3 cellular contexts compared by ENCODE assay signal in the genomic region with DNA sequence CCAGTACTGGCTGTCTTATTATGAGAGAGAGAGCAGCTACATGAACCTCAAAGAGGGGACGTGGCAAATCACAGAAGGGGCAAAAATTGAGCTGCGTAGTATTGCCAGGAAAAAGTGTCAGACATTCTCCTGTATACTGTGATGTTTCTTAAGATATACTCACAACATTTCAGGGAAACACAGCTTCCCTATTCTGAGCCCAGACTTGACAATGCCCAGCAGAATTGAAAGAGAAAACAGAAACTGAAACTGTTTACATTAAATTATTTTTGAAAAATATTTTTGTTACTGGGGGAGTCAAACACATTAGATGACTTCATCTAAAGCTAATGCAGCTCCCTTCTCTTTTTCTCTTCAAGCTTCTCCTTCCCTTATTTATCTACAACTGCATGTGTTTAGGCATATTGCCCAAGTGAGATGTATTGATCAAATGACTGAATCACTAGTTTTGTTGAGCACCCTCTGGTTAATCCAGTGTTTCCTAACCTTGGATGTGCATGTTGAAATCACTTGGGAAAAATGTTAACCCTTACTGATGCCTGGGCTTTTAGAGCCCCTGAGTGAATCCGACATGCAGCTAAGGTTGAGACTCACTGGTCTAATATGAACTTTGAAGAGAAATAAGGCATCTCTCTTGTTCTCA.
TF ChIP-seq lines count a peak whose summit lies in the region.

No MANE protein-coding gene starts in this region.

TF ChIP-seq in SK-N-SH, 30 proteins besides CTCF, POLR2A, EP300 and RAD21 (continued from another document):
- TF ChIP-seq, protein P1, sequence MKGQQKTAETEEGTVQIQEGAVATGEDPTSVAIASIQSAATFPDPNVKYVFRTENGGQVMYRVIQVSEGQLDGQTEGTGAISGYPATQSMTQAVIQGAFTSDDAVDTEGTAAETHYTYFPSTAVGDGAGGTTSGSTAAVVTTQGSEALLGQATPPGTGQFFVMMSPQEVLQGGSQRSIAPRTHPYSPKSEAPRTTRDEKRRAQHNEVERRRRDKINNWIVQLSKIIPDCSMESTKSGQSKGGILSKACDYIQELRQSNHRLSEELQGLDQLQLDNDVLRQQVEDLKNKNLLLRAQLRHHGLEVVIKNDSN (IDR thresholded peaks at IDR 0.05; ENCODE audit: borderline replicate concordance, low read depth), result no peak
- TF ChIP-seq EZH2phosphoT487 (IDR thresholded peaks at IDR 0.05; ENCODE audit: borderline replicate concordance, low read depth), result no peak
- TF ChIP-seq FOXM1 (IDR thresholded peaks at IDR 0.05; ENCODE audit: low read depth), result no peak
- TF ChIP-seq GABPA (IDR thresholded peaks at IDR 0.05; ENCODE audit: low read depth), result no peak
- no peak for TF ChIP-seq FOSL2 (IDR thresholded peaks at IDR 0.05; ENCODE audit: borderline replicate concordance, low read depth)

TF ChIP-seq in SK-N-SH treated with all-trans-retinoic acid at 6 μM for 48 hours, 23 proteins besides CTCF, POLR2A, EP300 and RAD21 (continued from another document):
- TF ChIP-seq, protein P2, sequence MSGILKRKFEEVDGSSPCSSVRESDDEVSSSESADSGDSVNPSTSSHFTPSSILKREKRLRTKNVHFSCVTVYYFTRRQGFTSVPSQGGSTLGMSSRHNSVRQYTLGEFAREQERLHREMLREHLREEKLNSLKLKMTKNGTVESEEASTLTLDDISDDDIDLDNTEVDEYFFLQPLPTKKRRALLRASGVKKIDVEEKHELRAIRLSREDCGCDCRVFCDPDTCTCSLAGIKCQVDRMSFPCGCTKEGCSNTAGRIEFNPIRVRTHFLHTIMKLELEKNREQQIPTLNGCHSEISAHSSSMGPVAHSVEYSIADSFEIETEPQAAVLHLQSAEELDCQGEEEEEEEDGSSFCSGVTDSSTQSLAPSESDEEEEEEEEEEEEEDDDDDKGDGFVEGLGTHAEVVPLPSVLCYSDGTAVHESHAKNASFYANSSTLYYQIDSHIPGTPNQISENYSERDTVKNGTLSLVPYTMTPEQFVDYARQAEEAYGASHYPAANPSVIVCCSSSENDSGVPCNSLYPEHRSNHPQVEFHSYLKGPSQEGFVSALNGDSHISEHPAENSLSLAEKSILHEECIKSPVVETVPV (CRISPR knock-in tag; IDR thresholded peaks at IDR 0.05), result no peak
- no peak for TF ChIP-seq ZNF565 (CRISPR knock-in tag; conservative IDR thresholded peaks at IDR 0.05; ENCODE audit: low read depth)
- no peak for TF ChIP-seq ZFP3 (CRISPR knock-in tag; IDR thresholded peaks at IDR 0.05)
- TF ChIP-seq GLIS3 (CRISPR knock-in tag; IDR thresholded peaks at IDR 0.05), result no peak
- no peak for TF ChIP-seq TCF4 (CRISPR knock-in tag; IDR thresholded peaks at IDR 0.05; ENCODE audit: borderline replicate concordance)
- no peak for TF ChIP-seq ZNF8 (CRISPR knock-in tag; IDR thresholded peaks at IDR 0.05)
- no peak for TF ChIP-seq ZC3H10 (CRISPR knock-in tag; IDR thresholded peaks at IDR 0.05)
- TF ChIP-seq ZFP30 (CRISPR knock-in tag; IDR thresholded peaks at IDR 0.05), result no peak

TF ChIP-seq in GM23338, 12 proteins besides CTCF, POLR2A, EP300 and RAD21:
- TF ChIP-seq, protein P3, sequence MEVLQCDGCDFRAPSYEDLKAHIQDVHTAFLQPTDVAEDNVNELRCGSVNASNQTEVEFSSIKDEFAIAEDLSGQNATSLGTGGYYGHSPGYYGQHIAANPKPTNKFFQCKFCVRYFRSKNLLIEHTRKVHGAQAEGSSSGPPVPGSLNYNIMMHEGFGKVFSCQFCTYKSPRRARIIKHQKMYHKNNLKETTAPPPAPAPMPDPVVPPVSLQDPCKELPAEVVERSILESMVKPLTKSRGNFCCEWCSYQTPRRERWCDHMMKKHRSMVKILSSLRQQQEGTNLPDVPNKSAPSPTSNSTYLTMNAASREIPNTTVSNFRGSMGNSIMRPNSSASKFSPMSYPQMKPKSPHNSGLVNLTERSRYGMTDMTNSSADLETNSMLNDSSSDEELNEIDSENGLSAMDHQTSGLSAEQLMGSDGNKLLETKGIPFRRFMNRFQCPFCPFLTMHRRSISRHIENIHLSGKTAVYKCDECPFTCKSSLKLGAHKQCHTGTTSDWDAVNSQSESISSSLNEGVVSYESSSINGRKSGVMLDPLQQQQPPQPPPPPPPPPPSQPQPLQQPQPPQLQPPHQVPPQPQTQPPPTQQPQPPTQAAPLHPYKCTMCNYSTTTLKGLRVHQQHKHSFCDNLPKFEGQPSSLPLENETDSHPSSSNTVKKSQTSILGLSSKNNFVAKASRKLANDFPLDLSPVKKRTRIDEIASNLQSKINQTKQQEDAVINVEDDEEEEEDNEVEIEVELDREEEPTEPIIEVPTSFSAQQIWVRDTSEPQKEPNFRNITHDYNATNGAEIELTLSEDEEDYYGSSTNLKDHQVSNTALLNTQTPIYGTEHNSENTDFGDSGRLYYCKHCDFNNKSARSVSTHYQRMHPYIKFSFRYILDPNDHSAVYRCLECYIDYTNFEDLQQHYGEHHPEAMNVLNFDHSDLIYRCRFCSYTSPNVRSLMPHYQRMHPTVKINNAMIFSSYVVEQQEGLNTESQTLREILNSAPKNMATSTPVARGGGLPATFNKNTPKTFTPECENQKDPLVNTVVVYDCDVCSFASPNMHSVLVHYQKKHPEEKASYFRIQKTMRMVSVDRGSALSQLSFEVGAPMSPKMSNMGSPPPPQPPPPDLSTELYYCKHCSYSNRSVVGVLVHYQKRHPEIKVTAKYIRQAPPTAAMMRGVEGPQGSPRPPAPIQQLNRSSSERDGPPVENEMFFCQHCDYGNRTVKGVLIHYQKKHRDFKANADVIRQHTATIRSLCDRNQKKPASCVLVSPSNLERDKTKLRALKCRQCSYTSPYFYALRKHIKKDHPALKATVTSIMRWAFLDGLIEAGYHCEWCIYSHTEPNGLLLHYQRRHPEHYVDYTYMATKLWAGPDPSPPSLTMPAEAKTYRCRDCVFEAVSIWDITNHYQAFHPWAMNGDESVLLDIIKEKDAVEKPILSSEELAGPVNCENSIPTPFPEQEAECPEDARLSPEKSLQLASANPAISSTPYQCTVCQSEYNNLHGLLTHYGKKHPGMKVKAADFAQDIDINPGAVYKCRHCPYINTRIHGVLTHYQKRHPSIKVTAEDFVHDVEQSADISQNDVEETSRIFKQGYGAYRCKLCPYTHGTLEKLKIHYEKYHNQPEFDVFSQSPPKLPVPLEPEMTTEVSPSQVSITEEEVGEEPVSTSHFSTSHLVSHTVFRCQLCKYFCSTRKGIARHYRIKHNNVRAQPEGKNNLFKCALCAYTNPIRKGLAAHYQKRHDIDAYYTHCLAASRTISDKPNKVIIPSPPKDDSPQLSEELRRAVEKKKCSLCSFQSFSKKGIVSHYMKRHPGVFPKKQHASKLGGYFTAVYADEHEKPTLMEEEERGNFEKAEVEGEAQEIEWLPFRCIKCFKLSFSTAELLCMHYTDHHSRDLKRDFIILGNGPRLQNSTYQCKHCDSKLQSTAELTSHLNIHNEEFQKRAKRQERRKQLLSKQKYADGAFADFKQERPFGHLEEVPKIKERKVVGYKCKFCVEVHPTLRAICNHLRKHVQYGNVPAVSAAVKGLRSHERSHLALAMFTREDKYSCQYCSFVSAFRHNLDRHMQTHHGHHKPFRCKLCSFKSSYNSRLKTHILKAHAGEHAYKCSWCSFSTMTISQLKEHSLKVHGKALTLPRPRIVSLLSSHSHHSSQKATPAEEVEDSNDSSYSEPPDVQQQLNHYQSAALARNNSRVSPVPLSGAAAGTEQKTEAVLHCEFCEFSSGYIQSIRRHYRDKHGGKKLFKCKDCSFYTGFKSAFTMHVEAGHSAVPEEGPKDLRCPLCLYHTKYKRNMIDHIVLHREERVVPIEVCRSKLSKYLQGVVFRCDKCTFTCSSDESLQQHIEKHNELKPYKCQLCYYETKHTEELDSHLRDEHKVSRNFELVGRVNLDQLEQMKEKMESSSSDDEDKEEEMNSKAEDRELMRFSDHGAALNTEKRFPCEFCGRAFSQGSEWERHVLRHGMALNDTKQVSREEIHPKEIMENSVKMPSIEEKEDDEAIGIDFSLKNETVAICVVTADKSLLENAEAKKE (CRISPR knock-in tag; IDR thresholded peaks at IDR 0.05), result no peak
- TF ChIP-seq STAT1 (IDR thresholded peaks at IDR 0.05; ENCODE audit: unreplicated experiment) (no peak), ZNF114 (CRISPR knock-in tag; IDR thresholded peaks at IDR 0.05) (no peak), ZNF331 (CRISPR knock-in tag; IDR thresholded peaks at IDR 0.05; ENCODE audit: low read depth) (no peak), POLR2AphosphoS5 (IDR thresholded peaks at IDR 0.05; ENCODE audit: low read depth) (no peak), EZH2phosphoT487 (IDR thresholded peaks at IDR 0.05; ENCODE audit: unreplicated experiment) (no peak), CREB1 (CRISPR knock-in tag; IDR thresholded peaks at IDR 0.05; ENCODE audit: low read depth) (no peak), EZH2 (IDR thresholded peaks at IDR 0.05; ENCODE audit: low read depth, unreplicated experiment) (no peak), NANOG (IDR thresholded peaks at IDR 0.05; ENCODE audit: borderline replicate concordance) (no peak), JUNB (IDR thresholded peaks at IDR 0.05; ENCODE audit: unreplicated experiment) (no peak)
- TF ChIP-seq, protein P4, sequence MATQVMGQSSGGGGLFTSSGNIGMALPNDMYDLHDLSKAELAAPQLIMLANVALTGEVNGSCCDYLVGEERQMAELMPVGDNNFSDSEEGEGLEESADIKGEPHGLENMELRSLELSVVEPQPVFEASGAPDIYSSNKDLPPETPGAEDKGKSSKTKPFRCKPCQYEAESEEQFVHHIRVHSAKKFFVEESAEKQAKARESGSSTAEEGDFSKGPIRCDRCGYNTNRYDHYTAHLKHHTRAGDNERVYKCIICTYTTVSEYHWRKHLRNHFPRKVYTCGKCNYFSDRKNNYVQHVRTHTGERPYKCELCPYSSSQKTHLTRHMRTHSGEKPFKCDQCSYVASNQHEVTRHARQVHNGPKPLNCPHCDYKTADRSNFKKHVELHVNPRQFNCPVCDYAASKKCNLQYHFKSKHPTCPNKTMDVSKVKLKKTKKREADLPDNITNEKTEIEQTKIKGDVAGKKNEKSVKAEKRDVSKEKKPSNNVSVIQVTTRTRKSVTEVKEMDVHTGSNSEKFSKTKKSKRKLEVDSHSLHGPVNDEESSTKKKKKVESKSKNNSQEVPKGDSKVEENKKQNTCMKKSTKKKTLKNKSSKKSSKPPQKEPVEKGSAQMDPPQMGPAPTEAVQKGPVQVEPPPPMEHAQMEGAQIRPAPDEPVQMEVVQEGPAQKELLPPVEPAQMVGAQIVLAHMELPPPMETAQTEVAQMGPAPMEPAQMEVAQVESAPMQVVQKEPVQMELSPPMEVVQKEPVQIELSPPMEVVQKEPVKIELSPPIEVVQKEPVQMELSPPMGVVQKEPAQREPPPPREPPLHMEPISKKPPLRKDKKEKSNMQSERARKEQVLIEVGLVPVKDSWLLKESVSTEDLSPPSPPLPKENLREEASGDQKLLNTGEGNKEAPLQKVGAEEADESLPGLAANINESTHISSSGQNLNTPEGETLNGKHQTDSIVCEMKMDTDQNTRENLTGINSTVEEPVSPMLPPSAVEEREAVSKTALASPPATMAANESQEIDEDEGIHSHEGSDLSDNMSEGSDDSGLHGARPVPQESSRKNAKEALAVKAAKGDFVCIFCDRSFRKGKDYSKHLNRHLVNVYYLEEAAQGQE (IDR thresholded peaks at IDR 0.05; ENCODE audit: unreplicated experiment), result no peak
- TF ChIP-seq, protein P5, sequence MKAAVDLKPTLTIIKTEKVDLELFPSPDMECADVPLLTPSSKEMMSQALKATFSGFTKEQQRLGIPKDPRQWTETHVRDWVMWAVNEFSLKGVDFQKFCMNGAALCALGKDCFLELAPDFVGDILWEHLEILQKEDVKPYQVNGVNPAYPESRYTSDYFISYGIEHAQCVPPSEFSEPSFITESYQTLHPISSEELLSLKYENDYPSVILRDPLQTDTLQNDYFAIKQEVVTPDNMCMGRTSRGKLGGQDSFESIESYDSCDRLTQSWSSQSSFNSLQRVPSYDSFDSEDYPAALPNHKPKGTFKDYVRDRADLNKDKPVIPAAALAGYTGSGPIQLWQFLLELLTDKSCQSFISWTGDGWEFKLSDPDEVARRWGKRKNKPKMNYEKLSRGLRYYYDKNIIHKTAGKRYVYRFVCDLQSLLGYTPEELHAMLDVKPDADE (IDR thresholded peaks at IDR 0.05), result no peak
TF ChIP-seq in GM23338: peak in this region for 0.
